ENCODE assay signal across 8 cellular contexts in genomic region chr5:119267958-119268386, GRCh38.
DNase-seq lines count a peak whose midpoint lies in the region; ATAC-seq, FAIRE-seq and TF ChIP-seq lines count a peak whose summit lies in the region.

No MANE protein-coding gene starts in this region.

- H3K27ac ChIP-seq in spleen, result peak overlapping the region; percentile 89 to 98 (median 96)

- 3 to 6% (median 5%) methylated on average over 18 of the region's 18 CpGs for WGBS in spleen, 5 donors

- DNase-seq in NCI-H2196 treated with DMSO at 0.1 percent for 48 hours (lab: John Stamatoyannopoulos, UW; ENCODE audit: unreplicated experiment) (peak; percentile 93), cerebellar cortex (ENCODE audit: low spot score) (peak; percentile 98), spleen (peak; percentile 96)
- DNase-seq in activated CD4-positive, CD25-positive, alpha-beta regulatory T cell (lab: John Stamatoyannopoulos, UW), result peak; percentile 42 to 61 (median 48)

- no peak for TF ChIP-seq POLR2A in spleen (IDR thresholded peaks at IDR 0.05)

- peak; percentile 59 for ATAC-seq in GM18867 (IDR thresholded peaks at IDR 0.05; ENCODE audit: unreplicated experiment)
- peak; percentile 62 for ATAC-seq in HG03108 (IDR thresholded peaks at IDR 0.05; ENCODE audit: unreplicated experiment)

- FAIRE-seq in A204.1 (lab: Jason Lieb, UNC) (peak; percentile 85), islet of Langerhans (lab: Jason Lieb, UNC) (peak; percentile 89)

- H3K27me3 ChIP-seq in spleen (replicated peaks in 1 of 7), result no peaks in the 10 kb centered on the region

- peak overlapping the region; percentile 64 to 97 (median 86) for H3K4me3 ChIP-seq in spleen

- intact Hi-C loops in spleen (cut with DNase I; ENCODE audit: low total_unique reads), result loop anchor here (10.0 kb wide), 1 partner anchor 283 kb away; the partner anchor contains the start of gene DTWD2

- TF ChIP-seq CTCF in spleen (IDR thresholded peaks at IDR 0.05 in 8 of 11, conservative IDR thresholded peaks at IDR 0.05 in 3 of 11), result peak in 8 of 11 experiments; percentile 23 to 69 (median 34)

- H3K4me1 ChIP-seq in spleen, result peaks cover 15 to 52% (median 41%) of the 10 kb centered on the region in 6 donors

- peaks cover 0 to 12% (median 7%) of the 10 kb centered on the region in 8 donors for H3K9me3 ChIP-seq in spleen

- H3K36me3 ChIP-seq in spleen, result no peaks in the 10 kb centered on the region

Comparison
In these comparisons a context has a peak if more than half of its experiments do, and no peak if none do; other contexts are left out.
1. Peak in every context shown above with its lines: DNase-seq, ATAC-seq, H3K4me3 ChIP-seq and H3K27ac ChIP-seq.
2. DNase-seq: peak in every context shown above with its lines; median percentile 98 in cerebellar cortex; 96 in spleen; 93 in NCI-H2196 treated with DMSO at 0.1 percent for 48 hours; 48 in activated CD4-positive, CD25-positive, alpha-beta regulatory T cell.